15 cellular contexts compared by ENCODE assay signal in genomic region chr19:35349614-35350521, GRCh38. TPM values are rescaled to one million over a fixed set of nuclear protein-coding genes. Genes with fewer than 3 reads are reported as not detected.
DNase-seq lines count a peak whose midpoint lies in the region; ATAC-seq and TF ChIP-seq lines count a peak whose summit lies in the region.
"Had no signal": no experiment of that assay in that cellular context is flagged by ENCODE, and none has a peak within 500 bp of the region (broad histone marks: within the 10 kb centered on the region; RNA-seq: fewer than 3 reads in every experiment).

No MANE protein-coding gene starts in this region.

- no peak overlapping the region for H3K4me3 Mint-ChIP-seq in activated naive CD4-positive, alpha-beta T cell treated with anti-CD3 and anti-CD28 coated beads, Interleukin-2, amount 50 U/mL, for 24 hours
- no peak overlapping the region for H3K4me3 Mint-ChIP-seq in activated CD4-positive, alpha-beta memory T cell treated with anti-CD3 and anti-CD28 coated beads for 36 hours
- H3K4me3 Mint-ChIP-seq in type B pancreatic cell, result no peak overlapping the region
- H3K4me3 Mint-ChIP-seq: central memory CD8-positive, alpha-beta T cell had no signal

- H3K9me3 ChIP-seq in lower lobe of right lung, result no peaks in the 10 kb centered on the region

- H3K36me3 Mint-ChIP-seq in activated naive CD4-positive, alpha-beta T cell treated with anti-CD3 and anti-CD28 coated beads, Interleukin-2, amount 50 U/mL, for 24 hours, result no peaks in the 10 kb centered on the region
- no peaks in the 10 kb centered on the region for H3K36me3 Mint-ChIP-seq in activated CD4-positive, alpha-beta memory T cell treated with anti-CD3 and anti-CD28 coated beads for 36 hours
- H3K36me3 Mint-ChIP-seq in type B pancreatic cell, result no peaks in the 10 kb centered on the region

- CTCF ChIA-PET in activated CD4-positive, alpha-beta memory T cell treated with anti-CD3 and anti-CD28 coated beads for 36 hours (lab: Charles Lee), result interaction anchor here (5.6 kb wide), 1 partner anchor 146 kb away, joined by 48 read pairs; no protein-coding TSS in a partner anchor

- DNase-seq in activated naive CD4-positive, alpha-beta T cell (lab: John Stamatoyannopoulos, UW), result no peak
- DNase-seq in activated CD4-positive, alpha-beta memory T cell treated with anti-CD3 and anti-CD28 coated beads for 36 hours, result peak; percentile 6
- peak; percentile 37 for DNase-seq in lower lobe of right lung
- DNase-seq in type B pancreatic cell (ENCODE audit: extremely low spot score, unreplicated experiment), result peak; percentile 66
- no peak for DNase-seq in brain microvascular endothelial cell
- no peak for DNase-seq in foreskin keratinocyte
- DNase-seq: mesendoderm, NCI-H2081, WERI-Rb-1 had no signal

- no peaks in the 10 kb centered on the region for H3K27me3 Mint-ChIP-seq in activated naive CD4-positive, alpha-beta T cell treated with anti-CD3 and anti-CD28 coated beads, Interleukin-2, amount 50 U/mL, for 24 hours
- H3K27me3 Mint-ChIP-seq in activated CD4-positive, alpha-beta memory T cell treated with anti-CD3 and anti-CD28 coated beads for 36 hours, result peaks cover 7% of the 10 kb centered on the region
- H3K27me3 Mint-ChIP-seq in type B pancreatic cell, result peaks cover 18% of the 10 kb centered on the region

- POLR2A ChIA-PET in activated CD4-positive, alpha-beta memory T cell treated with anti-CD3 and anti-CD28 coated beads for 36 hours (lab: Charles Lee), result interaction anchor here (0.7 kb wide), 1 partner anchor 69 kb away, joined by 3 read pairs; no protein-coding TSS in a partner anchor

- no peak overlapping the region for H3K27ac ChIP-seq in lower lobe of right lung
- H3K27ac ChIP-seq in brain microvascular endothelial cell, result no peak overlapping the region
- H3K27ac ChIP-seq in foreskin keratinocyte, result no peak overlapping the region
- H3K27ac ChIP-seq: SK-N-MC, WERI-Rb-1 had no signal

- H3K36me3 ChIP-seq in lower lobe of right lung (no peaks in the 10 kb centered on the region), brain microvascular endothelial cell (replicated peaks) (no peaks in the 10 kb centered on the region)
- H3K36me3 ChIP-seq: WERI-Rb-1 had no signal

- no peak for TF ChIP-seq CTCF in lower lobe of right lung (IDR thresholded peaks at IDR 0.05)
- TF ChIP-seq CTCF in type B pancreatic cell (conservative IDR thresholded peaks at IDR 0.05), result no peak
- TF ChIP-seq CTCF in brain microvascular endothelial cell (IDR thresholded peaks at IDR 0.05; ENCODE audit: low read depth, low read length, missing control alignments), result no peak
- TF ChIP-seq CTCF in foreskin keratinocyte (conservative IDR thresholded peaks at IDR 0.05), result no peak

- intact Hi-C loops in activated CD4-positive, alpha-beta memory T cell treated with anti-CD3 and anti-CD28 coated beads for 36 hours (cut with micrococcal nuclease), result loop anchor here (5.0 kb wide), 1 partner anchor 197 kb away; the partner anchor contains the start of gene TMEM147
- intact Hi-C loops in lower lobe of right lung (cut with DNase I), result no loop called here

- H3K4me1 Mint-ChIP-seq in activated naive CD4-positive, alpha-beta T cell treated with anti-CD3 and anti-CD28 coated beads, Interleukin-2, amount 50 U/mL, for 24 hours, result peaks cover 33% of the 10 kb centered on the region
- peaks cover 48% of the 10 kb centered on the region for H3K4me1 Mint-ChIP-seq in activated CD4-positive, alpha-beta memory T cell treated with anti-CD3 and anti-CD28 coated beads for 36 hours (ENCODE audit: low read depth)
- H3K4me1 Mint-ChIP-seq in type B pancreatic cell (ENCODE audit: unreplicated experiment), result peaks cover 14% of the 10 kb centered on the region

- peaks cover 15% of the 10 kb centered on the region for H3K4me1 ChIP-seq in lower lobe of right lung
- no peaks in the 10 kb centered on the region for H3K4me1 ChIP-seq in foreskin keratinocyte

- H3K9me3 Mint-ChIP-seq in activated naive CD4-positive, alpha-beta T cell treated with anti-CD3 and anti-CD28 coated beads, Interleukin-2, amount 50 U/mL, for 24 hours, result no peaks in the 10 kb centered on the region
- no peaks in the 10 kb centered on the region for H3K9me3 Mint-ChIP-seq in activated CD4-positive, alpha-beta memory T cell treated with anti-CD3 and anti-CD28 coated beads for 36 hours
- no peaks in the 10 kb centered on the region for H3K9me3 Mint-ChIP-seq in type B pancreatic cell
- H3K9me3 Mint-ChIP-seq: central memory CD8-positive, alpha-beta T cell had no signal

- H3K4me3 ChIP-seq in lower lobe of right lung (no peak overlapping the region), brain microvascular endothelial cell (ENCODE audit: low read depth, low read length) (no peak overlapping the region)
- H3K4me3 ChIP-seq: SK-N-MC had no signal

- H3K27me3 ChIP-seq in lower lobe of right lung (ENCODE audit: low read depth) (peaks cover 12% of the 10 kb centered on the region), brain microvascular endothelial cell (replicated peaks) (no peaks in the 10 kb centered on the region), foreskin keratinocyte (peaks cover 13% of the 10 kb centered on the region)

- H3K27ac Mint-ChIP-seq in activated naive CD4-positive, alpha-beta T cell treated with anti-CD3 and anti-CD28 coated beads, Interleukin-2, amount 50 U/mL, for 24 hours, result peak overlapping the region; percentile 14
- H3K27ac Mint-ChIP-seq in activated CD4-positive, alpha-beta memory T cell treated with anti-CD3 and anti-CD28 coated beads for 36 hours, result no peak overlapping the region
- peak overlapping the region; percentile 61 for H3K27ac Mint-ChIP-seq in type B pancreatic cell

- ATAC-seq in lower lobe of right lung (no peak), foreskin keratinocyte (no peak), HG02970 (IDR thresholded peaks at IDR 0.05; ENCODE audit: low FRiP score, unreplicated experiment) (no peak)

- in situ Hi-C loops in brain microvascular endothelial cell (cut with HindIII; ENCODE audit: low pct_ligation_motif_present, low sequenced_read_pairs), result no loop called here

RNA-seq across cellular contexts. Expression of gene FFAR1, which starts 2.2 kb away (rescaled TPM):
- under 1 TPM in 1 of 2 experiments, not detected in 1; 0.12 TPM for total RNA-seq in activated CD4-positive, alpha-beta memory T cell treated with anti-CD3 and anti-CD28 coated beads for 36 hours
- total RNA-seq in lower lobe of right lung (not detected), type B pancreatic cell (ENCODE audit: low replicate concordance) (2.1 and 2.7 TPM in 2 replicates), foreskin keratinocyte (not detected in 2 replicates)
- polyA plus RNA-seq in foreskin keratinocyte, result not detected in 2 replicates
- total RNA-seq: urinary bladder had no signal
- polyA plus RNA-seq: esophagus, urinary bladder had no signal

RNA-seq across cellular contexts. Expression of gene FFAR3, which starts 8.4 kb away (rescaled TPM):
- 1 to 10 TPM; 1.1 TPM for total RNA-seq in activated CD4-positive, alpha-beta memory T cell treated with anti-CD3 and anti-CD28 coated beads for 36 hours
- total RNA-seq in lower lobe of right lung (not detected), type B pancreatic cell (ENCODE audit: low replicate concordance) (0.34 and 0.45 TPM in 2 replicates), foreskin keratinocyte (not detected in 2 replicates)
- not detected in 2 replicates for polyA plus RNA-seq in foreskin keratinocyte
- polyA plus RNA-seq: esophagus had no signal

RNA-seq across cellular contexts. Expression of gene CD22, which starts 20.9 kb away (rescaled TPM):
- total RNA-seq in activated CD4-positive, alpha-beta memory T cell treated with anti-CD3 and anti-CD28 coated beads for 36 hours, result 1 to 10 TPM in 1 of 2 experiments, under 1 TPM in 1; 0.75 to 1.2 TPM
- total RNA-seq in lower lobe of right lung, result 19.1 TPM
- 0.92 and 2.1 TPM in 2 replicates for total RNA-seq in type B pancreatic cell (ENCODE audit: low replicate concordance)
- not detected in 2 replicates for total RNA-seq in foreskin keratinocyte
- not detected in 2 replicates for polyA plus RNA-seq in foreskin keratinocyte

RNA-seq across cellular contexts. Expression of gene GPR42, which starts 21.0 kb away (rescaled TPM):
- under 1 TPM in 1 of 2 experiments, not detected in 1; 0.17 TPM for total RNA-seq in activated CD4-positive, alpha-beta memory T cell treated with anti-CD3 and anti-CD28 coated beads for 36 hours
- total RNA-seq in lower lobe of right lung (not detected), type B pancreatic cell (ENCODE audit: low replicate concordance) (not detected in 2 replicates), foreskin keratinocyte (not detected in 2 replicates)
- polyA plus RNA-seq in foreskin keratinocyte, result not detected in 2 replicates
- total RNA-seq: urinary bladder had no signal
- polyA plus RNA-seq: esophagus had no signal

RNA-seq across cellular contexts. Expression of gene MAG, which starts 57.9 kb away (rescaled TPM):
- total RNA-seq in activated CD4-positive, alpha-beta memory T cell treated with anti-CD3 and anti-CD28 coated beads for 36 hours, result under 1 TPM; 0.43 to 0.44 TPM
- not detected for total RNA-seq in lower lobe of right lung
- 2.1 TPM in 1 of 2 replicates, not detected in the other for total RNA-seq in type B pancreatic cell (ENCODE audit: low replicate concordance)
- total RNA-seq in foreskin keratinocyte, result not detected in 2 replicates
- not detected in 2 replicates for polyA plus RNA-seq in foreskin keratinocyte
- polyA plus RNA-seq: esophagus had no signal

Comparison
In these comparisons a context has a peak if more than half of its experiments do, and no peak if none do; other contexts are left out.
1. DNase-seq: peak in activated CD4-positive, alpha-beta memory T cell treated with anti-CD3 and anti-CD28 coated beads for 36 hours (single experiment), lower lobe of right lung (single experiment) and type B pancreatic cell (single experiment); none in activated naive CD4-positive, alpha-beta T cell (0 of 4), brain microvascular endothelial cell (single experiment) and foreskin keratinocyte (0 of 2).